In the genomic region with DNA sequence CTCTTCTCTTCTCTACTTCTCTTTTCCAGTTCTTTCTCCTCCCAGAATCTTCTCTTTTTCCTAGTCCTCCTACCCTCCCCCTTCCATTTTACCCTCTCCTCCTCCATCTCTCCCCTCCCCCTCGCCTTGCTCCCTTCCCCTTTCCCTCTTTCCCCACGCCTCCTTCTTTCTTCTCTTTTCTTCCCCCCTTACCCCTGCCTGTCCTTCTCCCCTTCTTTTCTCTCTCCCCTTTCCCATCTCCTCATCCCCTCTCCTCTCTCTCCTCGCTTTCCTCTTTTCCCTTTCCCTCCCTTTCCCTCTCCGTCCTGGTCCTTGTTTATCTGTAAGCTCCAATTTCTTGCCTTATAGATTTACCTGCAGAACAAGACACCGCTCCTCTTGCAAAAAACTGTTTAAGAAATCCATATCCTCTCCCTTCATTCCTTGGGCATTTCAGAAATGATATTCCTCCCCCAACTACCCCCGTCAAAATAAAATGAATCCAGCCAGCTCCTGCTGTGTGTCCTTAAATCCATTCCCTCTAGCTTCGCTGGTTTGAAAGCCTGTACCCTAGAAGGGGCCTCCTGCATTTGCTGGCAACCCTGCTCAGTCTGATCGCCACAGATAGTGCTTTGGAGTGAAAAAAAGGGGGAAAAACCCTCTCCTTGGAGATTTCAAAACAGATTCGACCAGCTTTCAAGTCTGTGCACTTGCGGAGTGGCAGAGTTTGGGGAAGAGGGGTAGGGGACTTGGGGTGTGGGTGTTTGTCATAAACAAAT, we compare ENCODE assay signal across 30 cellular contexts.
DNase-seq lines count a peak whose midpoint lies in the region; ATAC-seq, FAIRE-seq and TF ChIP-seq lines count a peak whose summit lies in the region.
"Had no signal": no experiment of that assay in that cellular context is flagged by ENCODE, and none has a peak within 500 bp of the region (broad histone marks: within the 10 kb centered on the region; RNA-seq: fewer than 3 reads in every experiment).

No MANE protein-coding gene starts in this region.

- H3K9me3 ChIP-seq in HUES64 (ENCODE audit: insufficient read depth, low read depth, low read length) (no peaks in the 10 kb centered on the region), H1 (ENCODE audit: insufficient read depth in 2 of 2, low read depth in 1 of 2, low read length in 1 of 2) (no peaks in the 10 kb centered on the region)
- H3K9me3 ChIP-seq: sigmoid colon, transverse colon had no signal

- no peak for ATAC-seq in GM21515 (IDR thresholded peaks at IDR 0.05; ENCODE audit: unreplicated experiment)
- no peak for ATAC-seq in GM21423 (IDR thresholded peaks at IDR 0.05; ENCODE audit: unreplicated experiment)
- ATAC-seq: activated CD8-positive, alpha-beta memory T cell treated with anti-CD3 and anti-CD28 coated beads, Interleukin-2, amount 10 ng/mL, durations not matched to agents 7 days and 5 days; activated T-cell treated with anti-CD3 and anti-CD28 coated beads, Interleukin-2, amount 50 U/mL, for 4 hours; effector memory CD8-positive, alpha-beta T cell; esophagus mucosa; left lobe of liver; stimulated activated effector memory CD8-positive, alpha-beta T cell treated with anti-CD3 and anti-CD28 coated beads, Interleukin-12 subunit alpha, Interleukin-12 subunit beta, amount 100 ng/mL, for 72 hours; T-cell had no signal

- H3K4me3 ChIP-seq in HUES64 (ENCODE audit: low read length) (peak overlapping the region; percentile 63), H1 (ENCODE audit: extremely low read depth in 1 of 4, insufficient read depth in 2 of 4, low read depth in 3 of 4, low read length in 4 of 4) (peak overlapping the region; percentile 23 to 59 (median 43); a peak in 7 of 8 replicates)
- H3K4me3 ChIP-seq: sigmoid colon, transverse colon had no signal

- peak overlapping the region; percentile 15 for H3K4me3 Mint-ChIP-seq in progenitor cell of endocrine pancreas (ENCODE audit: low read depth)
- H3K4me3 Mint-ChIP-seq: activated CD8-positive, alpha-beta memory T cell treated with anti-CD3 and anti-CD28 coated beads, Interleukin-2, amount 10 ng/mL, durations not matched to agents 7 days and 5 days; activated T-cell treated with anti-CD3 and anti-CD28 coated beads, Interleukin-2, amount 50 U/mL, for 4 hours; CD8-positive, alpha-beta memory T cell; central memory CD8-positive, alpha-beta T cell; effector memory CD8-positive, alpha-beta T cell; stimulated activated effector memory CD8-positive, alpha-beta T cell treated with anti-CD3 and anti-CD28 coated beads, Interleukin-12 subunit alpha, Interleukin-12 subunit beta, amount 100 ng/mL, for 72 hours; T-cell had no signal

- TF ChIP-seq CTCF in H1 (IDR thresholded peaks at IDR 0.05; ENCODE audit: control extremely low read depth in 1 of 3, insufficient read depth in 1 of 3, low read depth in 1 of 3, low read length in 3 of 3): no peak
- no peak for TF ChIP-seq CTCF in progenitor cell of endocrine pancreas (IDR thresholded peaks at IDR 0.05; ENCODE audit: unreplicated experiment)

- peaks cover 38% of the 10 kb centered on the region for H3K4me1 Mint-ChIP-seq in progenitor cell of endocrine pancreas (ENCODE audit: low read depth)
- H3K4me1 Mint-ChIP-seq: activated CD8-positive, alpha-beta memory T cell treated with anti-CD3 and anti-CD28 coated beads, Interleukin-2, amount 10 ng/mL, durations not matched to agents 7 days and 5 days; CD8-positive, alpha-beta memory T cell; central memory CD8-positive, alpha-beta T cell; stimulated activated effector memory CD8-positive, alpha-beta T cell treated with anti-CD3 and anti-CD28 coated beads, Interleukin-12 subunit alpha, Interleukin-12 subunit beta, amount 100 ng/mL, for 72 hours had no signal

- H3K23ac ChIP-seq in H1 (ENCODE audit: insufficient read length): no peak overlapping the region

- peaks cover 7% of the 10 kb centered on the region; the same call in 1 of the 2 replicates for H3K23me2 ChIP-seq in H1 (ENCODE audit: low read depth, low read length)

- no peak for TF ChIP-seq POLR2A in H1 (IDR thresholded peaks at IDR 0.05; ENCODE audit: control extremely low read depth in 1 of 2, low read depth in 2 of 2, low read length in 2 of 2)

- CTCF ChIA-PET in H1 (lab: Charles Lee; ENCODE audit: partially characterized antibody): interaction anchor here (0.6 to 2.3 kb wide), 5 partner anchors 9 to 903 kb away, joined by 3 to 9 read pairs (median 5); no protein-coding TSS in a partner anchor

- no peaks in the 10 kb centered on the region for H4K20me1 ChIP-seq in H1 (replicated peaks in 1 of 2; ENCODE audit: control insufficient read depth in 1 of 2, insufficient read depth in 2 of 2, low read length in 2 of 2)

- H3K4ac ChIP-seq in H1 (replicated peaks; ENCODE audit: insufficient read length, low read depth, low read length): no peak overlapping the region

- TF ChIP-seq EP300 in H1 (IDR thresholded peaks at IDR 0.05; ENCODE audit: borderline replicate concordance in 1 of 2, low read depth in 2 of 2, low read length in 2 of 2): no peak

- H3K27me3 ChIP-seq in HUES64 (ENCODE audit: insufficient read depth, low read length) (peaks cover 8% of the 10 kb centered on the region; the same call in 1 of the 2 replicates), H1 (replicated peaks in 1 of 4; ENCODE audit: control insufficient read depth in 3 of 4, extremely low read depth in 1 of 4, insufficient read depth in 3 of 4, low read length in 3 of 4) (no peaks in the 10 kb centered on the region)
- H3K27me3 ChIP-seq: sigmoid colon, transverse colon had no signal

- H3K56ac ChIP-seq in H1 (replicated peaks; ENCODE audit: insufficient read length, low read depth, low read length): no peak overlapping the region

- no peak for FAIRE-seq in H1 (lab: Jason Lieb, UNC)
- FAIRE-seq: GM12891 had no signal

- H2BK20ac ChIP-seq in H1 (ENCODE audit: low read length): no peak overlapping the region

- H3K79me2 ChIP-seq in H1 (ENCODE audit: control insufficient read depth in 1 of 2, insufficient read depth in 2 of 2, low read length in 2 of 2): no peaks in the 10 kb centered on the region

- H3K9me3 Mint-ChIP-seq in progenitor cell of endocrine pancreas (ENCODE audit: low read depth): no peaks in the 10 kb centered on the region
- H3K9me3 Mint-ChIP-seq: activated T-cell treated with anti-CD3 and anti-CD28 coated beads, Interleukin-2, amount 50 U/mL, for 4 hours; central memory CD8-positive, alpha-beta T cell; stimulated activated effector memory CD8-positive, alpha-beta T cell treated with anti-CD3 and anti-CD28 coated beads, Interleukin-12 subunit alpha, Interleukin-12 subunit beta, amount 100 ng/mL, for 72 hours had no signal

- H4K5ac ChIP-seq in H1 (ENCODE audit: insufficient read length, low read depth, low read length): no peak overlapping the region

- H2AK5ac ChIP-seq in H1 (ENCODE audit: low read depth, low read length): no peak overlapping the region

- peaks cover 25% of the 10 kb centered on the region for H3K27me3 Mint-ChIP-seq in progenitor cell of endocrine pancreas

- H4K91ac ChIP-seq in H1 (replicated peaks; ENCODE audit: insufficient read length, low read length): no peak overlapping the region

- 21% methylated on average over 9 of the region's 10 CpGs for WGBS in HUES64
- 14% methylated on average over 10 of the region's 10 CpGs; no CpG with 5 or more reads in 1 of the 2 experiments for WGBS in H1 (ENCODE audit: extremely low coverage in 1 of 2, insufficient coverage in 1 of 2, insufficient read length in 1 of 2, insufficient replicate concordance in 2 of 2, low coverage in 1 of 2, low lambda C conversion rate in 2 of 2, missing lambda C conversion rate in 1 of 2), 2 experiments

- POLR2A ChIA-PET in H1 (lab: Charles Lee; ENCODE audit: partially characterized antibody): interaction anchor here (0.6 kb wide), 1 partner anchor 189 kb away, joined by 3 read pairs; no protein-coding TSS in a partner anchor

- H3K27ac Mint-ChIP-seq in progenitor cell of endocrine pancreas: no peak overlapping the region
- H3K27ac Mint-ChIP-seq: activated CD8-positive, alpha-beta memory T cell treated with anti-CD3 and anti-CD28 coated beads, Interleukin-2, amount 10 ng/mL, durations not matched to agents 7 days and 5 days; CD8-positive, alpha-beta memory T cell; effector memory CD8-positive, alpha-beta T cell; stimulated activated effector memory CD8-positive, alpha-beta T cell treated with anti-CD3 and anti-CD28 coated beads, Interleukin-12 subunit alpha, Interleukin-12 subunit beta, amount 100 ng/mL, for 72 hours; T-cell had no signal

- no peaks in the 10 kb centered on the region for H3K36me3 Mint-ChIP-seq in progenitor cell of endocrine pancreas (ENCODE audit: insufficient read depth)
- H3K36me3 Mint-ChIP-seq: activated CD8-positive, alpha-beta memory T cell treated with anti-CD3 and anti-CD28 coated beads, Interleukin-2, amount 10 ng/mL, durations not matched to agents 7 days and 5 days; CD8-positive, alpha-beta memory T cell; stimulated activated effector memory CD8-positive, alpha-beta T cell treated with anti-CD3 and anti-CD28 coated beads, Interleukin-12 subunit alpha, Interleukin-12 subunit beta, amount 100 ng/mL, for 72 hours; T-cell had no signal

- H3K4me2 ChIP-seq in H1 (ENCODE audit: insufficient read depth in 1 of 2, low read depth in 2 of 2, low read length in 2 of 2): peak overlapping the region; percentile 57 to 92

- no peaks in the 10 kb centered on the region for H3K36me3 ChIP-seq in HUES64 (ENCODE audit: insufficient read depth, low read length)
- H3K36me3 ChIP-seq in H1 (ENCODE audit: control insufficient read depth in 2 of 4, insufficient read depth in 4 of 4, low read length in 3 of 4): no peaks in the 10 kb centered on the region
- H3K36me3 ChIP-seq: sigmoid colon, transverse colon had no signal

- peak overlapping the region; percentile 68 for H2AFZ ChIP-seq in H1 (ENCODE audit: low read length)

- H3K14ac ChIP-seq in H1 (ENCODE audit: insufficient read length): no peak overlapping the region

- H3K9ac ChIP-seq in HUES64 (ENCODE audit: low read depth, low read length): no peak overlapping the region
- H3K9ac ChIP-seq in H1 (replicated peaks in 1 of 4; ENCODE audit: extremely low read depth in 1 of 4, low read depth in 3 of 4, low read length in 3 of 4): no peak overlapping the region; a peak in 1 of 7 replicates

- no peak overlapping the region for H3K18ac ChIP-seq in H1 (ENCODE audit: extremely low read depth, low read length)

- no peak overlapping the region for H2BK15ac ChIP-seq in H1 (ENCODE audit: low read length)

- H3K27ac ChIP-seq in HUES64 (ENCODE audit: low read depth, low read length) (no peak overlapping the region), H1 (ENCODE audit: low read depth, low read length) (no peak overlapping the region)
- H3K27ac ChIP-seq: sigmoid colon, transverse colon had no signal

- H3K4me1 ChIP-seq in HUES64 (ENCODE audit: insufficient read depth, low read length): peaks cover 28% of the 10 kb centered on the region
- peaks cover 3 to 16% (median 8%) of the 10 kb centered on the region in 4 experiments; a peak in 5 of 7 replicates for H3K4me1 ChIP-seq in H1 (replicated peaks in 1 of 4; ENCODE audit: control insufficient read depth in 3 of 4, insufficient read depth in 4 of 4, low read length in 3 of 4)
- H3K4me1 ChIP-seq: transverse colon had no signal

- H2BK5ac ChIP-seq in H1 (ENCODE audit: low read depth, low read length): no peak overlapping the region

- no peak overlapping the region for H4K8ac ChIP-seq in H1 (ENCODE audit: extremely low read depth, insufficient read depth, low read length)

- no peak overlapping the region for H2BK12ac ChIP-seq in H1 (ENCODE audit: low read depth, low read length)

- no peak overlapping the region for H2BK120ac ChIP-seq in H1 (replicated peaks; ENCODE audit: low read depth, low read length)

- DNase-seq in H1 (ENCODE audit: low read depth in 1 of 2, low spot score in 2 of 2): no peak
- DNase-seq in iPS-NIHi11 (ENCODE audit: low spot score): peak; percentile 29
- no peak for DNase-seq in progenitor cell of endocrine pancreas (ENCODE audit: low spot score, unreplicated experiment)
- no peak for DNase-seq in epidermal melanocyte (ENCODE audit: insufficient read length, low spot score)
- DNase-seq in activated gamma-delta T cell treated with Interleukin-2 at 50 U/mL for 16 hours: no peak
- DNase-seq: activated CD4-positive, CD25-positive, alpha-beta regulatory T cell; activated CD8-positive, alpha-beta memory T cell treated with anti-CD3 and anti-CD28 coated beads, Interleukin-2, amount 10 ng/mL, durations not matched to agents 7 days and 5 days; activated T-cell treated with anti-CD3 and anti-CD28 coated beads, Interleukin-2, amount 50 U/mL, for 4 hours; CD8-positive, alpha-beta memory T cell; DMS 273 treated with DMSO at 0.1 percent for 48 hours; effector memory CD8-positive, alpha-beta T cell; EL; glutamatergic neuron; KG1; NCI-H1105; NCI-H187; NK-92 treated with Interleukin-12 subunit alpha and Interleukin-12 subunit beta, amount 100 ng/mL, for 24 hours; posterior cingulate gyrus; sigmoid colon; stimulated activated CD4-positive, alpha-beta T cell treated with anti-CD3 and anti-CD28 coated beads, Interleukin-4, amount 100 ng/mL, for 4 hours; T-cell; transverse colon had no signal

- TF ChIP-seq RAD21 in H1 (IDR thresholded peaks at IDR 0.05 in 1 of 2, conservative IDR thresholded peaks at IDR 0.05 in 1 of 2; ENCODE audit: low read depth in 2 of 2, low read length in 2 of 2): no peak

- H3K79me1 ChIP-seq in H1 (ENCODE audit: low read depth, low read length): no peaks in the 10 kb centered on the region
